Comparison of ENCODE assay signal across 1 cellular context in genomic region chr21:38699048-38699447, GRCh38.
TF ChIP-seq lines count a peak whose summit lies in the region.

No MANE protein-coding gene starts in this region.

TF ChIP-seq in K562, 482 proteins besides CTCF, POLR2A, EP300 and RAD21 (continued from another document):
- TF ChIP-seq, protein P1, sequence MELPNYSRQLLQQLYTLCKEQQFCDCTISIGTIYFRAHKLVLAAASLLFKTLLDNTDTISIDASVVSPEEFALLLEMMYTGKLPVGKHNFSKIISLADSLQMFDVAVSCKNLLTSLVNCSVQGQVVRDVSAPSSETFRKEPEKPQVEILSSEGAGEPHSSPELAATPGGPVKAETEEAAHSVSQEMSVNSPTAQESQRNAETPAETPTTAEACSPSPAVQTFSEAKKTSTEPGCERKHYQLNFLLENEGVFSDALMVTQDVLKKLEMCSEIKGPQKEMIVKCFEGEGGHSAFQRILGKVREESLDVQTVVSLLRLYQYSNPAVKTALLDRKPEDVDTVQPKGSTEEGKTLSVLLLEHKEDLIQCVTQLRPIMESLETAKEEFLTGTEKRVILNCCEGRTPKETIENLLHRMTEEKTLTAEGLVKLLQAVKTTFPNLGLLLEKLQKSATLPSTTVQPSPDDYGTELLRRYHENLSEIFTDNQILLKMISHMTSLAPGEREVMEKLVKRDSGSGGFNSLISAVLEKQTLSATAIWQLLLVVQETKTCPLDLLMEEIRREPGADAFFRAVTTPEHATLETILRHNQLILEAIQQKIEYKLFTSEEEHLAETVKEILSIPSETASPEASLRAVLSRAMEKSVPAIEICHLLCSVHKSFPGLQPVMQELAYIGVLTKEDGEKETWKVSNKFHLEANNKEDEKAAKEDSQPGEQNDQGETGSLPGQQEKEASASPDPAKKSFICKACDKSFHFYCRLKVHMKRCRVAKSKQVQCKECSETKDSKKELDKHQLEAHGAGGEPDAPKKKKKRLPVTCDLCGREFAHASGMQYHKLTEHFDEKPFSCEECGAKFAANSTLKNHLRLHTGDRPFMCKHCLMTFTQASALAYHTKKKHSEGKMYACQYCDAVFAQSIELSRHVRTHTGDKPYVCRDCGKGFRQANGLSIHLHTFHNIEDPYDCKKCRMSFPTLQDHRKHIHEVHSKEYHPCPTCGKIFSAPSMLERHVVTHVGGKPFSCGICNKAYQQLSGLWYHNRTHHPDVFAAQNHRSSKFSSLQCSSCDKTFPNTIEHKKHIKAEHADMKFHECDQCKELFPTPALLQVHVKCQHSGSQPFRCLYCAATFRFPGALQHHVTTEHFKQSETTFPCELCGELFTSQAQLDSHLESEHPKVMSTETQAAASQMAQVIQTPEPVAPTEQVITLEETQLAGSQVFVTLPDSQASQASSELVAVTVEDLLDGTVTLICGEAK (IDR thresholded peaks at IDR 0.05), result no peak
- TF ChIP-seq, protein P1 (CRISPR knock-in tag; IDR thresholded peaks at IDR 0.05), result no peak
- TF ChIP-seq, protein P2, sequence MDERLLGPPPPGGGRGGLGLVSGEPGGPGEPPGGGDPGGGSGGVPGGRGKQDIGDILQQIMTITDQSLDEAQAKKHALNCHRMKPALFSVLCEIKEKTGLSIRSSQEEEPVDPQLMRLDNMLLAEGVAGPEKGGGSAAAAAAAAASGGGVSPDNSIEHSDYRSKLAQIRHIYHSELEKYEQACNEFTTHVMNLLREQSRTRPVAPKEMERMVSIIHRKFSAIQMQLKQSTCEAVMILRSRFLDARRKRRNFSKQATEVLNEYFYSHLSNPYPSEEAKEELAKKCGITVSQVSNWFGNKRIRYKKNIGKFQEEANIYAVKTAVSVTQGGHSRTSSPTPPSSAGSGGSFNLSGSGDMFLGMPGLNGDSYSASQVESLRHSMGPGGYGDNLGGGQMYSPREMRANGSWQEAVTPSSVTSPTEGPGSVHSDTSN (CRISPR knock-in tag; IDR thresholded peaks at IDR 0.05; ENCODE audit: low read depth), result no peak
- TF ChIP-seq, protein P2 (tag; conservative IDR thresholded peaks at IDR 0.05; ENCODE audit: low read depth), result no peak
- TF ChIP-seq, protein P3, sequence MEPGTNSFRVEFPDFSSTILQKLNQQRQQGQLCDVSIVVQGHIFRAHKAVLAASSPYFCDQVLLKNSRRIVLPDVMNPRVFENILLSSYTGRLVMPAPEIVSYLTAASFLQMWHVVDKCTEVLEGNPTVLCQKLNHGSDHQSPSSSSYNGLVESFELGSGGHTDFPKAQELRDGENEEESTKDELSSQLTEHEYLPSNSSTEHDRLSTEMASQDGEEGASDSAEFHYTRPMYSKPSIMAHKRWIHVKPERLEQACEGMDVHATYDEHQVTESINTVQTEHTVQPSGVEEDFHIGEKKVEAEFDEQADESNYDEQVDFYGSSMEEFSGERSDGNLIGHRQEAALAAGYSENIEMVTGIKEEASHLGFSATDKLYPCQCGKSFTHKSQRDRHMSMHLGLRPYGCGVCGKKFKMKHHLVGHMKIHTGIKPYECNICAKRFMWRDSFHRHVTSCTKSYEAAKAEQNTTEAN (CRISPR knock-in tag; IDR thresholded peaks at IDR 0.05), result no peak
- TF ChIP-seq ZNF583 (CRISPR knock-in tag; IDR thresholded peaks at IDR 0.05) (no peak), ZNF57 (CRISPR knock-in tag; IDR thresholded peaks at IDR 0.05) (no peak), ZEB2 (IDR thresholded peaks at IDR 0.05) (no peak), PHF21A (IDR thresholded peaks at IDR 0.05; ENCODE audit: borderline replicate concordance, low read depth) (no peak), SNRNP70 (optimal IDR thresholded peaks at IDR 0.05; ENCODE audit: low read depth, low read length) (no peak), HDAC2 (IDR thresholded peaks at IDR 0.05) (no peak), KLF1 (tag; IDR thresholded peaks at IDR 0.05) (no peak), CBFB (CRISPR knock-in tag; IDR thresholded peaks at IDR 0.05) (no peak), RAD51 (IDR thresholded peaks at IDR 0.05; ENCODE audit: borderline replicate concordance, low read depth) (no peak)
